Comparison of ENCODE assay signal across 1 cellular context in genomic region chr19:6761053-6761676, GRCh38.
TF ChIP-seq lines count a peak whose summit lies in the region.

No MANE protein-coding gene starts in this region.

TF ChIP-seq in WTC11, 78 proteins besides CTCF, POLR2A, EP300 and RAD21:
- TF ChIP-seq, protein P1, sequence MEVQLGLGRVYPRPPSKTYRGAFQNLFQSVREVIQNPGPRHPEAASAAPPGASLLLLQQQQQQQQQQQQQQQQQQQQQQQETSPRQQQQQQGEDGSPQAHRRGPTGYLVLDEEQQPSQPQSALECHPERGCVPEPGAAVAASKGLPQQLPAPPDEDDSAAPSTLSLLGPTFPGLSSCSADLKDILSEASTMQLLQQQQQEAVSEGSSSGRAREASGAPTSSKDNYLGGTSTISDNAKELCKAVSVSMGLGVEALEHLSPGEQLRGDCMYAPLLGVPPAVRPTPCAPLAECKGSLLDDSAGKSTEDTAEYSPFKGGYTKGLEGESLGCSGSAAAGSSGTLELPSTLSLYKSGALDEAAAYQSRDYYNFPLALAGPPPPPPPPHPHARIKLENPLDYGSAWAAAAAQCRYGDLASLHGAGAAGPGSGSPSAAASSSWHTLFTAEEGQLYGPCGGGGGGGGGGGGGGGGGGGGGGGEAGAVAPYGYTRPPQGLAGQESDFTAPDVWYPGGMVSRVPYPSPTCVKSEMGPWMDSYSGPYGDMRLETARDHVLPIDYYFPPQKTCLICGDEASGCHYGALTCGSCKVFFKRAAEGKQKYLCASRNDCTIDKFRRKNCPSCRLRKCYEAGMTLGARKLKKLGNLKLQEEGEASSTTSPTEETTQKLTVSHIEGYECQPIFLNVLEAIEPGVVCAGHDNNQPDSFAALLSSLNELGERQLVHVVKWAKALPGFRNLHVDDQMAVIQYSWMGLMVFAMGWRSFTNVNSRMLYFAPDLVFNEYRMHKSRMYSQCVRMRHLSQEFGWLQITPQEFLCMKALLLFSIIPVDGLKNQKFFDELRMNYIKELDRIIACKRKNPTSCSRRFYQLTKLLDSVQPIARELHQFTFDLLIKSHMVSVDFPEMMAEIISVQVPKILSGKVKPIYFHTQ (CRISPR knock-in tag; IDR thresholded peaks at IDR 0.05) = no peak
- TF ChIP-seq FOXK1 (CRISPR knock-in tag; IDR thresholded peaks at IDR 0.05) = no peak
- peak; percentile 53; the same call in 1 of the 2 replicates for TF ChIP-seq NFYB (CRISPR knock-in tag; conservative IDR thresholded peaks at IDR 0.05; ENCODE audit: low read depth)
- no peak for TF ChIP-seq IRF2 (CRISPR knock-in tag; IDR thresholded peaks at IDR 0.05; ENCODE audit: borderline replicate concordance, low read depth)
- no peak for TF ChIP-seq NFATC4 (CRISPR knock-in tag; IDR thresholded peaks at IDR 0.05)
- TF ChIP-seq, protein P2, sequence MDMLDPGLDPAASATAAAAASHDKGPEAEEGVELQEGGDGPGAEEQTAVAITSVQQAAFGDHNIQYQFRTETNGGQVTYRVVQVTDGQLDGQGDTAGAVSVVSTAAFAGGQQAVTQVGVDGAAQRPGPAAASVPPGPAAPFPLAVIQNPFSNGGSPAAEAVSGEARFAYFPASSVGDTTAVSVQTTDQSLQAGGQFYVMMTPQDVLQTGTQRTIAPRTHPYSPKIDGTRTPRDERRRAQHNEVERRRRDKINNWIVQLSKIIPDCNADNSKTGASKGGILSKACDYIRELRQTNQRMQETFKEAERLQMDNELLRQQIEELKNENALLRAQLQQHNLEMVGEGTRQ (CRISPR knock-in tag; IDR thresholded peaks at IDR 0.05) = peak; percentile 90
- TF ChIP-seq ZNF121 (CRISPR knock-in tag; IDR thresholded peaks at IDR 0.05) = no peak
- TF ChIP-seq USF1 (CRISPR knock-in tag; IDR thresholded peaks at IDR 0.05) = peak; percentile 87
- no peak for TF ChIP-seq SP1 (CRISPR knock-in tag; conservative IDR thresholded peaks at IDR 0.05)
- TF ChIP-seq NR1H2 (CRISPR knock-in tag; IDR thresholded peaks at IDR 0.05) = no peak
- TF ChIP-seq ZNF138 (CRISPR knock-in tag; conservative IDR thresholded peaks at IDR 0.05) = no peak
- TF ChIP-seq ELF4 (CRISPR knock-in tag; IDR thresholded peaks at IDR 0.05; ENCODE audit: low read depth) = no peak
- TF ChIP-seq, protein P3, sequence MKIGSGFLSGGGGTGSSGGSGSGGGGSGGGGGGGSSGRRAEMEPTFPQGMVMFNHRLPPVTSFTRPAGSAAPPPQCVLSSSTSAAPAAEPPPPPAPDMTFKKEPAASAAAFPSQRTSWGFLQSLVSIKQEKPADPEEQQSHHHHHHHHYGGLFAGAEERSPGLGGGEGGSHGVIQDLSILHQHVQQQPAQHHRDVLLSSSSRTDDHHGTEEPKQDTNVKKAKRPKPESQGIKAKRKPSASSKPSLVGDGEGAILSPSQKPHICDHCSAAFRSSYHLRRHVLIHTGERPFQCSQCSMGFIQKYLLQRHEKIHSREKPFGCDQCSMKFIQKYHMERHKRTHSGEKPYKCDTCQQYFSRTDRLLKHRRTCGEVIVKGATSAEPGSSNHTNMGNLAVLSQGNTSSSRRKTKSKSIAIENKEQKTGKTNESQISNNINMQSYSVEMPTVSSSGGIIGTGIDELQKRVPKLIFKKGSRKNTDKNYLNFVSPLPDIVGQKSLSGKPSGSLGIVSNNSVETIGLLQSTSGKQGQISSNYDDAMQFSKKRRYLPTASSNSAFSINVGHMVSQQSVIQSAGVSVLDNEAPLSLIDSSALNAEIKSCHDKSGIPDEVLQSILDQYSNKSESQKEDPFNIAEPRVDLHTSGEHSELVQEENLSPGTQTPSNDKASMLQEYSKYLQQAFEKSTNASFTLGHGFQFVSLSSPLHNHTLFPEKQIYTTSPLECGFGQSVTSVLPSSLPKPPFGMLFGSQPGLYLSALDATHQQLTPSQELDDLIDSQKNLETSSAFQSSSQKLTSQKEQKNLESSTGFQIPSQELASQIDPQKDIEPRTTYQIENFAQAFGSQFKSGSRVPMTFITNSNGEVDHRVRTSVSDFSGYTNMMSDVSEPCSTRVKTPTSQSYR (CRISPR knock-in tag; IDR thresholded peaks at IDR 0.05) = no peak
- TF ChIP-seq SOX15 (CRISPR knock-in tag; IDR thresholded peaks at IDR 0.05) = no peak
- TF ChIP-seq FOXP4 (CRISPR knock-in tag; IDR thresholded peaks at IDR 0.05) = no peak
